ENCODE assay signal across 11 cellular contexts in the genomic region with DNA sequence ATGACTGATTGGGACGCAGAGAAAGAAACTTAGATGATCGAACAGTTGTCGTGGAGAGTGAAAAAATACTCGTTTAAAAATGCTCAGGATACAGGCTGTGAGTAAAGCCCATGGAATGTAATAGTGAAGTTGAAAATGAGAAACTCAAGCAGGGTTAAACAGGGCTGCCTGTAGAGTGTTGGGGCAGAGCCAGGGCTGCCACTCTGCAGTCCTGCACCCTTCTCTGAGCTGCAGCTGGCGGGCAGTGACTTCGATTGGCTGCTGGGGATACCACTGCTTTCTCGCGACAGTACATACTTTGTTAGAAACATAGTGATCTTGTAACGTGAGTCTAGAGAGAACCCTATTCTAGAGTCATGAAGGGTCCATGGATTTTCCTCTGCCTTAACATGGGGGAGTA.
A peak's percentile ranks its signal among the peaks of the same experiment; 100 is the strongest.
DNase-seq lines count a peak whose midpoint lies in the region; ATAC-seq and TF ChIP-seq lines count a peak whose summit lies in the region.
"Had no signal": no experiment of that assay in that cellular context is flagged by ENCODE, and none has a peak within 500 bp of the region (broad histone marks: within the 10 kb centered on the region; RNA-seq: fewer than 3 reads in every experiment).

No MANE protein-coding gene starts in this region.

- intact Hi-C loops in esophagus muscularis mucosa (cut with DNase I) (loop anchor here (10.0 kb wide), 1 partner anchor 296 kb away; a partner anchor contains a TSS), mucosa of descending colon (cut with DNase I, micrococcal nuclease) (no loop called here)
- intact Hi-C loops in naive thymus-derived CD4-positive, alpha-beta T cell (cut with micrococcal nuclease), result loop anchor here in 1 of 2 donors (10.0 kb wide), 1 partner anchor 266 kb away; no protein-coding TSS in a partner anchor

- CTCF ChIA-PET in AG04449 (lab: Yijun Ruan, JAX), result interaction anchor here (1.0 to 8.0 kb wide), 6 partner anchors 10 to 295 kb away, joined by 4 to 57 read pairs (median 6); a partner anchor contains a TSS
- CTCF ChIA-PET in naive thymus-derived CD4-positive, alpha-beta T cell (lab: Charles Lee), result no interaction called here

- peak overlapping the region in 3 of 4 donors; percentile 15 to 26 (median 25) for H3K27ac ChIP-seq in esophagus muscularis mucosa (replicated peaks in 1 of 4)
- no peak overlapping the region for H3K27ac ChIP-seq in naive thymus-derived CD4-positive, alpha-beta T cell (ENCODE audit: low read depth, low read length)
- H3K27ac ChIP-seq: neutrophil had no signal

- WGBS in esophagus muscularis mucosa, result 28% methylated on average over 9 of the region's 9 CpGs

- TF ChIP-seq EP300 in esophagus muscularis mucosa (IDR thresholded peaks at IDR 0.05), result no peak

- H3K4me1 ChIP-seq in esophagus muscularis mucosa (peaks cover 54 to 78% (median 67%) of the 10 kb centered on the region in 4 donors), mucosa of descending colon (ENCODE audit: low read depth) (peaks cover 2% of the 10 kb centered on the region)
- no peaks in the 10 kb centered on the region for H3K4me1 ChIP-seq in naive thymus-derived CD4-positive, alpha-beta T cell (ENCODE audit: control insufficient read depth in 2 of 2, insufficient read depth in 2 of 2, low read length in 2 of 2)

- H3K4me3 ChIP-seq in AG04449 (ENCODE audit: low read depth, low read length) (peak overlapping the region; percentile 37), esophagus muscularis mucosa (peak overlapping the region; percentile 15 to 22 (median 19)), mucosa of descending colon (no peak overlapping the region)
- H3K4me3 ChIP-seq in naive thymus-derived CD4-positive, alpha-beta T cell (ENCODE audit: low read length), result no peak overlapping the region

- DNase-seq in AG04449 (ENCODE audit: low read depth, low spot score), result peak; percentile 74
- peak; percentile 72 for DNase-seq in M059J (ENCODE audit: low read depth)
- DNase-seq in esophagus muscularis mucosa (ENCODE audit: extremely low spot score), result no peak
- no peak for DNase-seq in naive thymus-derived CD4-positive, alpha-beta T cell
- DNase-seq in NAMALWA (ENCODE audit: low spot score), result no peak
- DNase-seq in stimulated activated CD4-positive, alpha-beta T cell treated with anti-CD3 and anti-CD28 coated beads, Interleukin-2, amount 100 ng/mL, for 24 hours, result no peak
- no peak for DNase-seq in mucosa of descending colon
- DNase-seq: activated CD8-positive, alpha-beta T cell treated with anti-CD3 and anti-CD28 coated beads, Interleukin-2, amount 10 ng/mL, durations not matched to agents 7 days and 5 days; GF-D8 had no signal

- TF ChIP-seq POLR2A in esophagus muscularis mucosa (IDR thresholded peaks at IDR 0.05; ENCODE audit: low read depth), result no peak

- no peaks in the 10 kb centered on the region for H3K9me3 Mint-ChIP-seq in naive thymus-derived CD4-positive, alpha-beta T cell

- POLR2A ChIA-PET in AG04449 (lab: Yijun Ruan, JAX), result interaction anchor here (1.3 to 1.6 kb wide), 2 partner anchors 15 to 293 kb away, joined by 4 to 6 read pairs; no protein-coding TSS in a partner anchor
- POLR2A ChIA-PET in naive thymus-derived CD4-positive, alpha-beta T cell (lab: Charles Lee), result interaction anchor here (0.5 to 0.7 kb wide), 2 partner anchors 295 to 308 kb away, joined by 3 to 5 read pairs; a partner anchor contains a TSS

- no peaks in the 10 kb centered on the region for H3K27me3 ChIP-seq in esophagus muscularis mucosa
- H3K27me3 ChIP-seq in naive thymus-derived CD4-positive, alpha-beta T cell (ENCODE audit: control insufficient read depth in 2 of 2, insufficient read depth in 2 of 2, low read length in 2 of 2), result no peaks in the 10 kb centered on the region
- H3K27me3 ChIP-seq: neutrophil had no signal

- H3K27me3 Mint-ChIP-seq in naive thymus-derived CD4-positive, alpha-beta T cell, result no peaks in the 10 kb centered on the region

- H3K4me1 Mint-ChIP-seq in naive thymus-derived CD4-positive, alpha-beta T cell, result peaks cover 14 to 87% (median 72%) of the 10 kb centered on the region in 7 donors

- H3K36me3 ChIP-seq in esophagus muscularis mucosa, result peaks cover 0 to 22% (median 4%) of the 10 kb centered on the region in 4 donors
- peaks cover 0 to 18% (median 0%) of the 10 kb centered on the region in 3 experiments for H3K36me3 ChIP-seq in naive thymus-derived CD4-positive, alpha-beta T cell (ENCODE audit: control insufficient read depth in 2 of 3, insufficient read depth in 3 of 3, low read length in 3 of 3)
- no peaks in the 10 kb centered on the region for H3K36me3 ChIP-seq in mucosa of descending colon (ENCODE audit: low read depth)

- H3K36me3 Mint-ChIP-seq in naive thymus-derived CD4-positive, alpha-beta T cell, result peaks cover 0 to 20% (median 2%) of the 10 kb centered on the region in 5 donors

- H3K4me3 Mint-ChIP-seq in naive thymus-derived CD4-positive, alpha-beta T cell, result no peak overlapping the region
- H3K4me3 Mint-ChIP-seq: activated CD8-positive, alpha-beta T cell treated with anti-CD3 and anti-CD28 coated beads, Interleukin-2, amount 10 ng/mL, durations not matched to agents 7 days and 5 days had no signal

- TF ChIP-seq CTCF in AG04449 (IDR thresholded peaks at IDR 0.05; ENCODE audit: insufficient read depth, low read length, missing control alignments) (no peak), esophagus muscularis mucosa (IDR thresholded peaks at IDR 0.05) (no peak), mucosa of descending colon (IDR thresholded peaks at IDR 0.05) (no peak)

- H3K27ac Mint-ChIP-seq in naive thymus-derived CD4-positive, alpha-beta T cell, result peak overlapping the region in 8 of 9 donors; percentile 13 to 88 (median 54)
- H3K27ac Mint-ChIP-seq: activated CD8-positive, alpha-beta T cell treated with anti-CD3 and anti-CD28 coated beads, Interleukin-2, amount 10 ng/mL, durations not matched to agents 7 days and 5 days had no signal

- H3K9me3 ChIP-seq in esophagus muscularis mucosa, result no peaks in the 10 kb centered on the region
- H3K9me3 ChIP-seq in naive thymus-derived CD4-positive, alpha-beta T cell (ENCODE audit: control insufficient read depth in 2 of 3, low read length in 3 of 3), result no peaks in the 10 kb centered on the region
- no peaks in the 10 kb centered on the region for H3K9me3 ChIP-seq in mucosa of descending colon
- H3K9me3 ChIP-seq: neutrophil had no signal

- no peak for ATAC-seq in naive thymus-derived CD4-positive, alpha-beta T cell
- ATAC-seq in HG03175 (IDR thresholded peaks at IDR 0.05; ENCODE audit: unreplicated experiment) (no peak), mucosa of descending colon (no peak)
- ATAC-seq: activated CD8-positive, alpha-beta T cell treated with anti-CD3 and anti-CD28 coated beads, Interleukin-2, amount 10 ng/mL, durations not matched to agents 7 days and 5 days had no signal

Comparison
In these comparisons a context has a peak if more than half of its experiments do, and no peak if none do; other contexts are left out.
1. DNase-seq: peak in AG04449 (single experiment) and M059J (single experiment); none in esophagus muscularis mucosa (single experiment), naive thymus-derived CD4-positive, alpha-beta T cell (0 of 9), NAMALWA (single experiment), stimulated activated CD4-positive, alpha-beta T cell treated with anti-CD3 and anti-CD28 coated beads, Interleukin-2, amount 100 ng/mL, for 24 hours (0 of 2) and mucosa of descending colon (0 of 3).
2. H3K4me3 ChIP-seq: peak in AG04449 (single experiment) and esophagus muscularis mucosa (4 of 4); none in naive thymus-derived CD4-positive, alpha-beta T cell (single experiment) and mucosa of descending colon (single experiment).